Comparison of ENCODE assay signal across 15 cellular contexts in genomic region chr10:93030409-93030808, GRCh38. TPM values are rescaled to one million over a fixed set of nuclear protein-coding genes. Genes with fewer than 3 reads are reported as not detected.
DNase-seq lines count a peak whose midpoint lies in the region; ATAC-seq, FAIRE-seq and TF ChIP-seq lines count a peak whose summit lies in the region.
"Had no signal": no experiment of that assay in that cellular context is flagged by ENCODE, and none has a peak within 500 bp of the region (broad histone marks: within the 10 kb centered on the region; RNA-seq: fewer than 3 reads in every experiment).

No MANE protein-coding gene starts in this region.

- H3K36me3 ChIP-seq in ACC112 (ENCODE audit: insufficient read depth, low read length) = 0 out of 2 replicates have a peak, but pooled peaks cover 3% of the 10 kb centered on the region
- H3K36me3 ChIP-seq in brain microvascular endothelial cell (replicated peaks) = no peaks in the 10 kb centered on the region

- DNase-seq in HTR-8/SVneo (ENCODE audit: insufficient read length, low spot score) (peak; percentile 59), brain microvascular endothelial cell (peak; percentile 55), iPS-NIHi11 (ENCODE audit: low spot score) (peak; percentile 23), NCI-H2171 (lab: John Stamatoyannopoulos, UW) (no peak), cardiac septum (ENCODE audit: low spot score) (no peak)
- no peak for DNase-seq in stimulated activated CD4-positive, alpha-beta T cell treated with anti-CD3 and anti-CD28 coated beads, Interleukin-4, amount 100 ng/mL, for 24 hours
- DNase-seq: aorta, C1 segment of cervical spinal cord, NCI-H510A, T-cell had no signal

- intact Hi-C loops in cardiac septum (cut with DNase I) = no loop called here

- H3K4me3 ChIP-seq in ACC112 (ENCODE audit: low read depth, low read length) (no peak overlapping the region), brain microvascular endothelial cell (ENCODE audit: low read depth, low read length) (no peak overlapping the region)
- H3K4me3 ChIP-seq: K562 had no signal

- H3K27ac ChIP-seq in ACC112 (ENCODE audit: low read depth, low read length) (peak overlapping the region; percentile 39), brain microvascular endothelial cell (peak overlapping the region; percentile 36)

- FAIRE-seq in HTR-8/SVneo (lab: Jason Lieb, UNC) = no peak
- FAIRE-seq: K562 had no signal

- in situ Hi-C loops in brain microvascular endothelial cell (cut with HindIII; ENCODE audit: low pct_ligation_motif_present, low sequenced_read_pairs) = no loop called here

- H2AFZ ChIP-seq in ACC112 (ENCODE audit: low read length, unreplicated experiment) = no peak overlapping the region

- no peak for TF ChIP-seq CTCF in brain microvascular endothelial cell (IDR thresholded peaks at IDR 0.05; ENCODE audit: low read depth, low read length, missing control alignments)

- no peaks in the 10 kb centered on the region for H3K79me2 ChIP-seq in ACC112 (ENCODE audit: control insufficient read depth, insufficient read depth, low read length, unreplicated experiment)

- H3K4me1 ChIP-seq in ACC112 (ENCODE audit: control insufficient read depth, insufficient read depth, low read length, unreplicated experiment) = peaks cover 25% of the 10 kb centered on the region

- H3K27me3 ChIP-seq in ACC112 (ENCODE audit: insufficient read depth, low read length) = no peaks in the 10 kb centered on the region
- H3K27me3 ChIP-seq in brain microvascular endothelial cell (replicated peaks) = no peaks in the 10 kb centered on the region

- no peak for ATAC-seq in HG02763 (IDR thresholded peaks at IDR 0.05; ENCODE audit: unreplicated experiment)
- ATAC-seq: K562, T-cell had no signal

RNA-seq across cellular contexts. Expression of gene CYP26C1, which starts 30.2 kb away (rescaled TPM):
- not detected for total RNA-seq in cardiac septum

RNA-seq across cellular contexts. Expression of gene CYP26A1, which starts 43.3 kb away (rescaled TPM):
- not detected for total RNA-seq in cardiac septum
- total RNA-seq: activated CD8-positive, alpha-beta memory T cell treated with anti-CD3 and anti-CD28 coated beads for 36 hours; aorta; glomerular endothelial cell; T-cell had no signal

Comparison
In these comparisons a context has a peak if more than half of its experiments do, and no peak if none do; other contexts are left out.
1. DNase-seq: peak in HTR-8/SVneo (single experiment), brain microvascular endothelial cell (single experiment) and iPS-NIHi11 (single experiment); none in NCI-H2171 (single experiment), stimulated activated CD4-positive, alpha-beta T cell treated with anti-CD3 and anti-CD28 coated beads, Interleukin-4, amount 100 ng/mL, for 24 hours (single experiment) and cardiac septum (single experiment).